ENCODE assay signal across 18 cellular contexts in genomic region chr11:11403763-11404725, GRCh38. TPM values are rescaled to one million over a fixed set of nuclear protein-coding genes. Genes with fewer than 3 reads are reported as not detected.
DNase-seq lines count a peak whose midpoint lies in the region; ATAC-seq and TF ChIP-seq lines count a peak whose summit lies in the region.
"Had no signal": no experiment of that assay in that cellular context is flagged by ENCODE, and none has a peak within 500 bp of the region (broad histone marks: within the 10 kb centered on the region; RNA-seq: fewer than 3 reads in every experiment).

No MANE protein-coding gene starts in this region.

- H3K36me3 ChIP-seq in GM23338 (ENCODE audit: insufficient read depth) (no peaks in the 10 kb centered on the region), ascending aorta (no peaks in the 10 kb centered on the region), neuronal stem cell (replicated peaks in 1 of 2; ENCODE audit: control insufficient read depth in 2 of 2, insufficient read depth in 2 of 2, low read length in 2 of 2) (no peaks in the 10 kb centered on the region)
- H3K36me3 ChIP-seq in effector memory CD4-positive, alpha-beta T cell (ENCODE audit: control insufficient read depth, insufficient read depth, low read length): no peaks in the 10 kb centered on the region

- peak; percentile 46 for ATAC-seq in GM23338
- no peak for ATAC-seq in GM19324 (IDR thresholded peaks at IDR 0.05; ENCODE audit: low FRiP score, unreplicated experiment)
- ATAC-seq: activated CD4-positive, CD25-positive, alpha-beta regulatory T cell treated with anti-CD3 and anti-CD28 coated beads, Interleukin-2, amount 50 U/mL, for 24 hours; K562; left colon; stimulated activated effector memory CD8-positive, alpha-beta T cell treated with anti-CD3 and anti-CD28 coated beads, Interleukin-12 subunit alpha, Interleukin-12 subunit beta, amount 100 ng/mL, for 72 hours had no signal

- H3K4me1 ChIP-seq in GM23338 (ENCODE audit: insufficient read depth) (peaks cover 10% of the 10 kb centered on the region), ascending aorta (peaks cover 9 to 40% of the 10 kb centered on the region in 2 donors), neuronal stem cell (ENCODE audit: control insufficient read depth in 2 of 2, insufficient read depth in 1 of 2, low read depth in 1 of 2, low read length in 2 of 2) (peaks cover 0 to 13% of the 10 kb centered on the region in 2 donors)
- H3K4me1 ChIP-seq in effector memory CD4-positive, alpha-beta T cell (ENCODE audit: control insufficient read depth, insufficient read depth, low read length, poor library complexity, severe bottlenecking): no peaks in the 10 kb centered on the region

- H3K27ac ChIP-seq in GM23338 (ENCODE audit: low read depth): no peak overlapping the region
- H3K27ac ChIP-seq in ascending aorta: peak overlapping the region; percentile 53 to 80
- no peak overlapping the region for H3K27ac ChIP-seq in neuronal stem cell (replicated peaks; ENCODE audit: low read length)
- H3K27ac ChIP-seq in effector memory CD4-positive, alpha-beta T cell (ENCODE audit: insufficient read depth, low read length, poor library complexity, severe bottlenecking): no peak overlapping the region

- no CpG with 5 or more reads among the region's 20 CpGs for WGBS in neuronal stem cell (ENCODE audit: extremely low coverage in 2 of 2, insufficient read length in 2 of 2, insufficient replicate concordance in 1 of 2), 2 donors

- H3K18ac ChIP-seq in neuronal stem cell (ENCODE audit: low read length): peak overlapping the region; percentile 64

- H3K9me2 ChIP-seq in GM23338 (ENCODE audit: insufficient read depth): no peaks in the 10 kb centered on the region

- H2BK12ac ChIP-seq in neuronal stem cell (ENCODE audit: low read length): no peak overlapping the region

- H3K23ac ChIP-seq in neuronal stem cell (ENCODE audit: low read depth, low read length, poor library complexity): no peak overlapping the region

- H2AFZ ChIP-seq in GM23338 (no peak overlapping the region), neuronal stem cell (ENCODE audit: low read length) (no peak overlapping the region)

- H3K9me3 ChIP-seq in ascending aorta: no peaks in the 10 kb centered on the region
- H3K9me3 ChIP-seq in neuronal stem cell (replicated peaks in 1 of 2; ENCODE audit: control insufficient read depth in 2 of 2, insufficient read depth in 1 of 2, low read depth in 1 of 2, low read length in 2 of 2): no peaks in the 10 kb centered on the region
- H3K9me3 ChIP-seq in effector memory CD4-positive, alpha-beta T cell (ENCODE audit: control insufficient read depth, low read length): no peaks in the 10 kb centered on the region

- H3K9me3 Mint-ChIP-seq in GM23338 (no peaks in the 10 kb centered on the region), osteocyte (ENCODE audit: unreplicated experiment) (no peaks in the 10 kb centered on the region)
- H3K9me3 Mint-ChIP-seq: stimulated activated effector memory CD8-positive, alpha-beta T cell treated with anti-CD3 and anti-CD28 coated beads, Interleukin-12 subunit alpha, Interleukin-12 subunit beta, amount 100 ng/mL, for 72 hours had no signal

- intact Hi-C loops in ascending aorta (cut with DNase I): no loop called here

- H3K14ac ChIP-seq in neuronal stem cell (ENCODE audit: low read length): no peak overlapping the region

- H3K79me1 ChIP-seq in neuronal stem cell (ENCODE audit: low read depth, low read length): no peaks in the 10 kb centered on the region

- no peak overlapping the region for H3K9ac ChIP-seq in neuronal stem cell (ENCODE audit: low read depth, low read length, poor library complexity)

- no peak overlapping the region for H2BK5ac ChIP-seq in neuronal stem cell (ENCODE audit: low read length)

- no peaks in the 10 kb centered on the region for H4K20me1 ChIP-seq in GM23338 (replicated peaks; ENCODE audit: insufficient read depth)

- H3K4me3 ChIP-seq in GM23338: no peak overlapping the region
- H3K4me3 ChIP-seq in ascending aorta: peak overlapping the region in 1 of 2 donors; percentile 16
- no peak overlapping the region for H3K4me3 ChIP-seq in fibroblast of villous mesenchyme (ENCODE audit: low read depth, low read length)
- no peak overlapping the region for H3K4me3 ChIP-seq in neuronal stem cell (ENCODE audit: low read length in 2 of 2)
- H3K4me3 ChIP-seq in effector memory CD4-positive, alpha-beta T cell (ENCODE audit: insufficient read depth, low read depth, low read length, poor library complexity, severe bottlenecking): no peak overlapping the region
- H3K4me3 ChIP-seq: K562 had no signal

- H2AK5ac ChIP-seq in neuronal stem cell (ENCODE audit: low read depth, low read length): no peak overlapping the region

- no peak overlapping the region for H4K91ac ChIP-seq in neuronal stem cell (ENCODE audit: low read depth, low read length, poor library complexity)

- no peak overlapping the region for H3K27ac Mint-ChIP-seq in GM23338
- no peak overlapping the region for H3K27ac Mint-ChIP-seq in osteocyte (ENCODE audit: unreplicated experiment)
- H3K27ac Mint-ChIP-seq: stimulated activated effector memory CD8-positive, alpha-beta T cell treated with anti-CD3 and anti-CD28 coated beads, Interleukin-12 subunit alpha, Interleukin-12 subunit beta, amount 100 ng/mL, for 72 hours had no signal

- peak; percentile 50 for DNase-seq in GM23338 (ENCODE audit: low spot score)
- DNase-seq in ascending aorta (ENCODE audit: low spot score in 2 of 2): no peak
- peak; percentile 40 for DNase-seq in fibroblast of villous mesenchyme (ENCODE audit: low read depth)
- DNase-seq in neuronal stem cell (ENCODE audit: low spot score): no peak
- no peak for DNase-seq in pons (ENCODE audit: low spot score)
- no peak for DNase-seq in effector memory CD4-positive, alpha-beta T cell
- DNase-seq in osteocyte (ENCODE audit: extremely low spot score, unreplicated experiment): no peak
- DNase-seq: AML-193; central memory CD4-positive, alpha-beta T cell; DMS153; NCI-H1694; nucleus accumbens; stimulated activated CD4-positive, alpha-beta T cell treated with anti-CD3 and anti-CD28 coated beads, Interleukin-1b, Interleukin-23, amount 100 ng/mL, for 48 hours had no signal

- 0 out of 2 replicates have a peak overlapping the region, but pooled peaks have one; percentile 43 for H3K4me2 ChIP-seq in GM23338
- no peak overlapping the region for H3K4me2 ChIP-seq in neuronal stem cell (ENCODE audit: insufficient read depth, low read length, poor library complexity, severe bottlenecking)

- H3K4ac ChIP-seq in neuronal stem cell (ENCODE audit: low read length): no peak overlapping the region

- H3K36me3 Mint-ChIP-seq in GM23338 (ENCODE audit: low read depth) (no peaks in the 10 kb centered on the region), osteocyte (ENCODE audit: unreplicated experiment) (peaks cover 20% of the 10 kb centered on the region)
- H3K36me3 Mint-ChIP-seq: stimulated activated effector memory CD8-positive, alpha-beta T cell treated with anti-CD3 and anti-CD28 coated beads, Interleukin-12 subunit alpha, Interleukin-12 subunit beta, amount 100 ng/mL, for 72 hours had no signal

- H3K4me3 Mint-ChIP-seq in GM23338 (no peak overlapping the region), osteocyte (ENCODE audit: unreplicated experiment) (no peak overlapping the region)
- H3K4me3 Mint-ChIP-seq: stimulated activated effector memory CD8-positive, alpha-beta T cell treated with anti-CD3 and anti-CD28 coated beads, Interleukin-12 subunit alpha, Interleukin-12 subunit beta, amount 100 ng/mL, for 72 hours had no signal

- TF ChIP-seq CTCF in GM23338 (conservative IDR thresholded peaks at IDR 0.05; ENCODE audit: low read depth in 2 of 2) (no peak), ascending aorta (IDR thresholded peaks at IDR 0.05) (no peak), fibroblast of villous mesenchyme (IDR thresholded peaks at IDR 0.05; ENCODE audit: insufficient read depth, low read depth, low read length) (no peak), osteocyte (IDR thresholded peaks at IDR 0.05) (no peak)

- H3K79me2 ChIP-seq in GM23338 (replicated peaks; ENCODE audit: insufficient read depth): no peaks in the 10 kb centered on the region

- no peak overlapping the region for H2BK15ac ChIP-seq in neuronal stem cell (ENCODE audit: low read length)

- H3F3A ChIP-seq in GM23338 (replicated peaks; ENCODE audit: low read depth): no peaks in the 10 kb centered on the region

- peaks cover 18% of the 10 kb centered on the region for H3K4me1 Mint-ChIP-seq in GM23338
- H3K4me1 Mint-ChIP-seq in osteocyte (ENCODE audit: unreplicated experiment): peaks cover 31% of the 10 kb centered on the region
- H3K4me1 Mint-ChIP-seq: stimulated activated effector memory CD8-positive, alpha-beta T cell treated with anti-CD3 and anti-CD28 coated beads, Interleukin-12 subunit alpha, Interleukin-12 subunit beta, amount 100 ng/mL, for 72 hours had no signal

- H2BK120ac ChIP-seq in neuronal stem cell (ENCODE audit: low read depth, low read length): no peak overlapping the region

- H3K27me3 Mint-ChIP-seq in GM23338 (ENCODE audit: insufficient read depth, low read depth, poor library complexity): peaks cover 9% of the 10 kb centered on the region
- no peaks in the 10 kb centered on the region for H3K27me3 Mint-ChIP-seq in osteocyte (ENCODE audit: unreplicated experiment)

- H4K8ac ChIP-seq in neuronal stem cell (ENCODE audit: low read depth, low read length): no peak overlapping the region

- H3K27me3 ChIP-seq in GM23338 (ENCODE audit: insufficient read depth) (no peaks in the 10 kb centered on the region), ascending aorta (no peaks in the 10 kb centered on the region), neuronal stem cell (ENCODE audit: control insufficient read depth in 3 of 3, insufficient read depth in 3 of 3, low read depth in 1 of 3, low read length in 3 of 3) (no peaks in the 10 kb centered on the region)
- no peaks in the 10 kb centered on the region for H3K27me3 ChIP-seq in effector memory CD4-positive, alpha-beta T cell (replicated peaks; ENCODE audit: control insufficient read depth, insufficient read depth, low read length, poor library complexity, severe bottlenecking)

TF ChIP-seq in GM23338, 12 proteins besides CTCF, POLR2A, EP300 and RAD21 (continues in another document):
- TF ChIP-seq EZH2phosphoT487 (IDR thresholded peaks at IDR 0.05; ENCODE audit: unreplicated experiment) (no peak), EZH2 (IDR thresholded peaks at IDR 0.05; ENCODE audit: low read depth, unreplicated experiment) (no peak), JUNB (IDR thresholded peaks at IDR 0.05; ENCODE audit: unreplicated experiment) (no peak), POLR2AphosphoS5 (IDR thresholded peaks at IDR 0.05; ENCODE audit: low read depth) (no peak), NANOG (IDR thresholded peaks at IDR 0.05; ENCODE audit: borderline replicate concordance) (no peak)

RNA-seq across cellular contexts. Expression of gene CSNK2A3, which starts 51.0 kb away (rescaled TPM):
- total RNA-seq in GM23338 (2014; rRNA removed; shearing (Covaris generic)): 4.1 and 4.8 TPM in 2 replicates
- 0.33 and 0.91 TPM in 2 replicates for polyA plus RNA-seq in GM23338 (2016; fragmentation: Nextera tagmentation; extraction: Ambion mirVana)
- total RNA-seq in ascending aorta (0.53 TPM), fibroblast of villous mesenchyme (2.3 and 3.9 TPM in 2 replicates), osteocyte (1.0 and 2.1 TPM in 2 replicates)
- polyA plus RNA-seq in neuronal stem cell (2013, experiment 1 of 2): 1.9 TPM
- 2.4 TPM for polyA plus RNA-seq in neuronal stem cell (2013, experiment 2 of 2)

Comparison
In these comparisons a context has a peak if more than half of its experiments do, and no peak if none do; other contexts are left out.
1. DNase-seq: peak in GM23338 (single experiment) and fibroblast of villous mesenchyme (single experiment); none in ascending aorta (0 of 2), neuronal stem cell (single experiment), pons (single experiment), effector memory CD4-positive, alpha-beta T cell (0 of 3) and osteocyte (single experiment).
2. H3K27ac ChIP-seq: peak in ascending aorta (2 of 2); none in GM23338 (single experiment), neuronal stem cell (single experiment) and effector memory CD4-positive, alpha-beta T cell (single experiment).